Comparison of ENCODE assay signal across 8 cellular contexts in the genomic region with DNA sequence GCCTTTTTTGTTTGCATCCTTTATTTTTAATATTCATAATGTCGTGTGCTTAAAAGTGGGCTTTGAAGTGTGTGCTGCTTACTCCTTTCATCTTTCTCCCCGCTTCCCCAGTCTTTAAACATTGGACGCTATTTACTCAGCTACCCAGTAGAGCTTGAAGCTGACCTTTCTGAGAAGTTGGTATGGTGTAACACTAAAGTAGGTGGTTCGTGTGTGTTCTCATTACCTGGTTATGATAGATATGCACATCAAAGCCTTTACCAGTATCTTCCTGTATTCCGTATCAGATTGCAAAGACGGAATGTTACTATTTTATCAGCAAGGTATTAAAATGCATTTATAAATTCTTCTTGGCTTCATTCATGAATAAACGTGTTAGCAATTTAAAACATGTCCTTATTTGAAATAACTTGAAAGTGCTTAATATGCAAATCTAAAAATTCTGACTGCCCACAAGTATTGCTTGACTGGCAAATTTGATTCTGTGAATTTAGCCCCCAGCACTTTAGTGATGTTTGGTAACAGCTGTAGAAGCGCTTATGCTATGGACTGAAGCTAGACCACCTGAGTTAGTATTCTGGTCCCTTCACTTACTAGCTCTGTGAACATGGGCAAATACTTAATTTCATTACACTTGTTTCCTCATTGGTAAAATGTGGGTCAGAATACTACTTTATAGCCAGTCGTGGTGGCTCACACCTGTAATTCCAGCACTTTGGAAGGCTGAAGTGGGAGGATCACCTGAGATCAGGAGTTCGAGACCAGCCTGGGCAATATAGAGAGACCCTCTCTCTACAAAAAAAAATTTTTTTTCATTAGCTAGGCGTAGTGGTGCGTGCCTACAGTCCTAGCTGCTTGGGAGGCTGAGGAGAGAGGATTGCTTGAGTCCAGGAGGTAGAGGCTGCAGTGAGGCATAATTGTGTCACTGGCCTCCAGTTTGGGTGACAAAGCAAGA. TPM values are rescaled to one million over a fixed set of nuclear protein-coding genes. Genes with fewer than 3 reads are reported as not detected.
A peak's percentile ranks its signal among the peaks of the same experiment; 100 is the strongest.
DNase-seq lines count a peak whose midpoint lies in the region; ATAC-seq and TF ChIP-seq lines count a peak whose summit lies in the region.

No MANE protein-coding gene starts in this region.

- no peak for ATAC-seq in GM21526 (IDR thresholded peaks at IDR 0.05; ENCODE audit: low FRiP score, unreplicated experiment)

- no peaks in the 10 kb centered on the region for H3K27me3 Mint-ChIP-seq in activated naive CD4-positive, alpha-beta T cell treated with anti-CD3 and anti-CD28 coated beads for 36 hours (ENCODE audit: low read depth)
- H3K27me3 Mint-ChIP-seq in activated naive CD8-positive, alpha-beta T cell treated with anti-CD3 and anti-CD28 coated beads for 36 hours: no peaks in the 10 kb centered on the region
- H3K27me3 Mint-ChIP-seq in type B pancreatic cell: no peaks in the 10 kb centered on the region

- no peaks in the 10 kb centered on the region for H3K27me3 ChIP-seq in liver (ENCODE audit: control insufficient read depth in 4 of 4, insufficient read depth in 4 of 4, low read length in 3 of 4)

- peak overlapping the region; percentile 46 to 87 for H3K9ac ChIP-seq in liver (ENCODE audit: low read depth in 1 of 2, low read length in 2 of 2)

- TF ChIP-seq RAD21 in liver (IDR thresholded peaks at IDR 0.05): no peak

- peaks cover 23% of the 10 kb centered on the region for H3K36me3 Mint-ChIP-seq in activated naive CD4-positive, alpha-beta T cell treated with anti-CD3 and anti-CD28 coated beads for 36 hours (ENCODE audit: low read depth)
- peaks cover 35% of the 10 kb centered on the region for H3K36me3 Mint-ChIP-seq in activated naive CD8-positive, alpha-beta T cell treated with anti-CD3 and anti-CD28 coated beads for 36 hours
- H3K36me3 Mint-ChIP-seq in type B pancreatic cell: peaks cover 7% of the 10 kb centered on the region

- CTCF ChIA-PET in activated naive CD4-positive, alpha-beta T cell treated with anti-CD3 and anti-CD28 coated beads for 36 hours (lab: Charles Lee): interaction anchor here (0.7 to 4.5 kb wide), 3 partner anchors 124 to 822 kb away, joined by 3 to 41 read pairs (median 12); no protein-coding TSS in a partner anchor

- H3K4me1 ChIP-seq in liver (ENCODE audit: control insufficient read depth in 4 of 4, insufficient read depth in 4 of 4, low read length in 3 of 4): peaks cover 0 to 31% (median 21%) of the 10 kb centered on the region in 4 donors

- H3K36me3 ChIP-seq in liver (ENCODE audit: control insufficient read depth in 4 of 4, insufficient read depth in 3 of 4, low read depth in 1 of 4, low read length in 3 of 4): peaks cover 0 to 3% (median under 1%) of the 10 kb centered on the region in 4 donors

- H3K27ac Mint-ChIP-seq in activated naive CD4-positive, alpha-beta T cell treated with anti-CD3 and anti-CD28 coated beads for 36 hours: peak overlapping the region; percentile 90
- H3K27ac Mint-ChIP-seq in activated naive CD8-positive, alpha-beta T cell treated with anti-CD3 and anti-CD28 coated beads for 36 hours: peak overlapping the region; percentile 96
- peak overlapping the region; percentile 97 for H3K27ac Mint-ChIP-seq in type B pancreatic cell

- no peak for DNase-seq in activated naive CD4-positive, alpha-beta T cell treated with anti-CD3 and anti-CD28 coated beads for 36 hours
- no peak for DNase-seq in activated naive CD4-positive, alpha-beta T cell (lab: John Stamatoyannopoulos, UW)
- no peak for DNase-seq in activated naive CD8-positive, alpha-beta T cell treated with anti-CD3 and anti-CD28 coated beads for 36 hours
- no peak for DNase-seq in type B pancreatic cell (ENCODE audit: extremely low spot score, unreplicated experiment)
- no peak for DNase-seq in activated CD4-positive, CD25-positive, alpha-beta regulatory T cell (lab: John Stamatoyannopoulos, UW)
- DNase-seq in iPS-NIHi7 (ENCODE audit: extremely low spot score): no peak

- H3K9me3 ChIP-seq in liver (ENCODE audit: control insufficient read depth in 4 of 4, low read length in 3 of 4): no peaks in the 10 kb centered on the region

- WGBS in liver: 65% methylated on average over 12 of the region's 12 CpGs

- peak overlapping the region in 1 of 2 donors; percentile 86 for H3K27ac ChIP-seq in liver (ENCODE audit: low read depth in 1 of 2, low read length in 2 of 2)

- peak overlapping the region; percentile 76 to 88 (median 78) for H3K4me3 ChIP-seq in liver (ENCODE audit: low read depth in 1 of 3, low read length in 3 of 3)

- peak overlapping the region; percentile 85 for H3K4me3 Mint-ChIP-seq in activated naive CD4-positive, alpha-beta T cell treated with anti-CD3 and anti-CD28 coated beads for 36 hours
- H3K4me3 Mint-ChIP-seq in activated naive CD8-positive, alpha-beta T cell treated with anti-CD3 and anti-CD28 coated beads for 36 hours: peak overlapping the region; percentile 96
- peak overlapping the region; percentile 97 for H3K4me3 Mint-ChIP-seq in type B pancreatic cell

- H3K4me1 Mint-ChIP-seq in activated naive CD4-positive, alpha-beta T cell treated with anti-CD3 and anti-CD28 coated beads for 36 hours (ENCODE audit: low read depth): peaks cover 25% of the 10 kb centered on the region
- peaks cover 24% of the 10 kb centered on the region for H3K4me1 Mint-ChIP-seq in activated naive CD8-positive, alpha-beta T cell treated with anti-CD3 and anti-CD28 coated beads for 36 hours
- peaks cover 19% of the 10 kb centered on the region for H3K4me1 Mint-ChIP-seq in type B pancreatic cell (ENCODE audit: unreplicated experiment)

- TF ChIP-seq CTCF in liver (IDR thresholded peaks at IDR 0.05; ENCODE audit: low read depth, low read length, missing input control) (no peak), type B pancreatic cell (conservative IDR thresholded peaks at IDR 0.05) (no peak)

- H3K9me3 Mint-ChIP-seq in activated naive CD4-positive, alpha-beta T cell treated with anti-CD3 and anti-CD28 coated beads for 36 hours: peaks cover 4% of the 10 kb centered on the region
- H3K9me3 Mint-ChIP-seq in activated naive CD8-positive, alpha-beta T cell treated with anti-CD3 and anti-CD28 coated beads for 36 hours: no peaks in the 10 kb centered on the region
- H3K9me3 Mint-ChIP-seq in type B pancreatic cell: no peaks in the 10 kb centered on the region

- intact Hi-C loops in activated naive CD4-positive, alpha-beta T cell treated with anti-CD3 and anti-CD28 coated beads for 36 hours (cut with micrococcal nuclease): no loop called here

TF ChIP-seq in liver, 16 proteins besides CTCF, POLR2A, EP300 and RAD21:
- TF ChIP-seq FOXA2 (IDR thresholded peaks at IDR 0.05) (peak; percentile 8), HNF4G (IDR thresholded peaks at IDR 0.05) (no peak)

RNA-seq across cellular contexts. Expression of a gene that starts 1.7 kb away (rescaled TPM):
- 10 to 100 TPM; 21.6 to 22.3 TPM for total RNA-seq in activated naive CD4-positive, alpha-beta T cell treated with anti-CD3 and anti-CD28 coated beads for 36 hours
- total RNA-seq in activated naive CD8-positive, alpha-beta T cell treated with anti-CD3 and anti-CD28 coated beads for 36 hours: 10 to 100 TPM; 54.2 to 56.0 TPM
- total RNA-seq in liver (10 to 100 TPM; 25.4 to 31.8 TPM), type B pancreatic cell (ENCODE audit: low replicate concordance) (73.2 and 75.3 TPM in 2 replicates)
- polyA plus RNA-seq in liver: 10 to 100 TPM; 49.0 to 52.4 TPM

RNA-seq across cellular contexts. Expression of a gene that starts 17.9 kb away (rescaled TPM):
- total RNA-seq in activated naive CD4-positive, alpha-beta T cell treated with anti-CD3 and anti-CD28 coated beads for 36 hours: not detected
- total RNA-seq in activated naive CD8-positive, alpha-beta T cell treated with anti-CD3 and anti-CD28 coated beads for 36 hours: not detected
- total RNA-seq in liver (under 1 TPM; under 0.01 to 0.05 TPM), type B pancreatic cell (ENCODE audit: low replicate concordance) (0.48 TPM in 1 of 2 replicates, not detected in the other)
- under 1 TPM in 1 of 2 donors, not detected in 1; 0.01 TPM for polyA plus RNA-seq in liver

RNA-seq across cellular contexts. Expression of a gene that starts 51.8 kb away (rescaled TPM):
- total RNA-seq in activated naive CD4-positive, alpha-beta T cell treated with anti-CD3 and anti-CD28 coated beads for 36 hours: 10 to 100 TPM; 23.6 to 24.1 TPM
- total RNA-seq in activated naive CD8-positive, alpha-beta T cell treated with anti-CD3 and anti-CD28 coated beads for 36 hours: 10 to 100 TPM; 34.0 to 35.8 TPM
- total RNA-seq in liver: 10 to 100 TPM in 1 of 2 donors, 1 to 10 TPM in 1; 7.0 to 10.1 TPM
- polyA plus RNA-seq in liver: 1 to 10 TPM; 1.9 to 4.2 TPM
- total RNA-seq in type B pancreatic cell (ENCODE audit: low replicate concordance): 13.9 and 20.7 TPM in 2 replicates
